32 cellular contexts compared by ENCODE assay signal in genomic region chr15:33801954-33802353, GRCh38.
DNase-seq lines count a peak whose midpoint lies in the region; ATAC-seq, FAIRE-seq and TF ChIP-seq lines count a peak whose summit lies in the region.
"Had no signal": no experiment of that assay in that cellular context is flagged by ENCODE, and none has a peak within 500 bp of the region (broad histone marks: within the 10 kb centered on the region; RNA-seq: fewer than 3 reads in every experiment).

No MANE protein-coding gene starts in this region.

- H3K36me3 ChIP-seq in OCI-LY7 (ENCODE audit: insufficient read depth, low read length) (no peaks in the 10 kb centered on the region), uterus (no peaks in the 10 kb centered on the region), gastroesophageal sphincter (peaks cover 0 to 29% of the 10 kb centered on the region in 2 donors)
- H3K36me3 ChIP-seq: adrenal gland, left ventricle myocardium inferior, MG63, neutrophil, upper lobe of left lung had no signal

- DNase-seq in A549 (ENCODE audit: low read depth in 1 of 2, low spot score in 1 of 2) = no peak
- DNase-seq in OCI-LY7 (ENCODE audit: low spot score) = peak; percentile 2
- peak; percentile 69 for DNase-seq in epidermal melanocyte (ENCODE audit: insufficient read length, low spot score)
- DNase-seq in osteocyte (ENCODE audit: extremely low spot score, unreplicated experiment) = no peak
- no peak for DNase-seq in uterus
- DNase-seq in DMS53 treated with DMSO at 0.1 percent for 48 hours (lab: John Stamatoyannopoulos, UW; ENCODE audit: unreplicated experiment) = no peak
- DNase-seq: activated CD4-positive, alpha-beta T cell treated with anti-CD3 and anti-CD28 coated beads, Interleukin-2, amount 50 U/mL, for 48 hours; activated CD4-positive, CD25-positive, alpha-beta regulatory T cell treated with anti-CD3 and anti-CD28 coated beads, Interleukin-2, amount 50 U/mL, for 72 hours; activated naive CD4-positive, alpha-beta T cell; activated T-cell treated with anti-CD3 and anti-CD28 coated beads, Interleukin-2, amount 50 U/mL, for 72 hours; adrenal gland; AML-193; CD4-positive, alpha-beta T cell; islet precursor cell; KBM-7; left ventricle myocardium inferior; MG63; NCI-H2029 treated with DMSO at 0.1 percent for 48 hours; NCI-H69; SHP77; substantia nigra; upper lobe of left lung had no signal

- 41% methylated on average over 2 of the region's 2 CpGs for WGBS in A549 (ENCODE audit: missing lambda C conversion rate)
- WGBS in gastroesophageal sphincter (ENCODE audit: low coverage in 1 of 2), 2 donors = 30 to 61% methylated on average over 2 of the region's 2 CpGs

- TF ChIP-seq EP300 in A549 (IDR thresholded peaks at IDR 0.05) (no peak), gastroesophageal sphincter (IDR thresholded peaks at IDR 0.05) (no peak)

- no peak overlapping the region for H3K4me2 ChIP-seq in A549
- no peak overlapping the region for H3K4me2 ChIP-seq in OCI-LY7 (ENCODE audit: low read length)
- H3K4me2 ChIP-seq: GM23338 had no signal

- no peaks in the 10 kb centered on the region for H3K9me3 Mint-ChIP-seq in osteocyte (ENCODE audit: unreplicated experiment)
- H3K9me3 Mint-ChIP-seq: brain; stimulated activated memory B cell treated with anti-CD40 and anti-IgM and Interleukin-4, amounts not matched to agents 10 μg/mL and 1 μg/mL and 100 μg/mL, for 72 hours had no signal

- peaks cover 6% of the 10 kb centered on the region; the same call in 1 of the 3 replicates for H3K9me3 ChIP-seq in A549
- H3K9me3 ChIP-seq in OCI-LY7 (ENCODE audit: low read length) = no peaks in the 10 kb centered on the region
- no peaks in the 10 kb centered on the region for H3K9me3 ChIP-seq in uterus
- no peaks in the 10 kb centered on the region for H3K9me3 ChIP-seq in gastroesophageal sphincter
- H3K9me3 ChIP-seq: adrenal gland, left ventricle myocardium inferior, MG63, neutrophil, upper lobe of left lung had no signal

- intact Hi-C loops in OCI-LY7 (cut with micrococcal nuclease; ENCODE audit: unreplicated experiment) (no loop called here), uterus (cut with DNase I; ENCODE audit: low total_unique reads) (no loop called here)

- POLR2A ChIA-PET in A549 (lab: Yijun Ruan, JAX) = no interaction called here
- POLR2A ChIA-PET in OCI-LY7 (lab: Charles Lee) = interaction anchor here (0.5 to 1.0 kb wide), 2 partner anchors 20 to 1376 kb away, joined by 3 to 4 read pairs; no protein-coding TSS in a partner anchor

- FAIRE-seq in A549 (lab: Jason Lieb, UNC) = peak; percentile 18
- FAIRE-seq: A204.1, D721Med, endothelial cell of umbilical vein had no signal

- BruUV-seq in OCI-LY7 (replicated peaks; lab: Mats Ljungman, UMichigan) = no TSS peak

- TF ChIP-seq POLR2A in A549 (IDR thresholded peaks at IDR 0.05; ENCODE audit: low read length) (no peak), uterus (IDR thresholded peaks at IDR 0.05) (no peak), gastroesophageal sphincter (IDR thresholded peaks at IDR 0.05) (no peak)

- H3K27me3 ChIP-seq in uterus (no peaks in the 10 kb centered on the region), gastroesophageal sphincter (no peaks in the 10 kb centered on the region)
- H3K27me3 ChIP-seq: adrenal gland, neutrophil, upper lobe of left lung had no signal

- no peaks in the 10 kb centered on the region for H3K36me3 Mint-ChIP-seq in osteocyte (ENCODE audit: unreplicated experiment)
- H3K36me3 Mint-ChIP-seq: brain; stimulated activated memory B cell treated with anti-CD40 and anti-IgM and Interleukin-4, amounts not matched to agents 10 μg/mL and 1 μg/mL and 100 μg/mL, for 72 hours had no signal

- H3K9me2 ChIP-seq in OCI-LY7 (ENCODE audit: insufficient read depth, low read length) = no peaks in the 10 kb centered on the region

- peak overlapping the region; percentile 21; the same call in 1 of the 2 replicates for H2AFZ ChIP-seq in OCI-LY7 (ENCODE audit: low read length)
- H2AFZ ChIP-seq: GM23338 had no signal

- no peak for TF ChIP-seq RAD21 in A549 (conservative IDR thresholded peaks at IDR 0.05 in 1 of 2, IDR thresholded peaks at IDR 0.05 in 1 of 2)

- no peak overlapping the region for H3K4me3 ChIP-seq in A549
- H3K4me3 ChIP-seq in OCI-LY7 (ENCODE audit: low read depth, low read length, poor library complexity, severe bottlenecking) = no peak overlapping the region
- H3K4me3 ChIP-seq in uterus = no peak overlapping the region
- no peak overlapping the region for H3K4me3 ChIP-seq in gastroesophageal sphincter
- H3K4me3 ChIP-seq: adrenal gland, GM23338, left ventricle myocardium inferior, MG63, upper lobe of left lung had no signal

- H3K79me2 ChIP-seq in OCI-LY7 (ENCODE audit: insufficient read depth, low read depth, low read length) = no peaks in the 10 kb centered on the region

- ATAC-seq in A549 (no peak), HG02759 (IDR thresholded peaks at IDR 0.05; ENCODE audit: unreplicated experiment) (no peak), gastroesophageal sphincter (no peak)
- ATAC-seq: activated T-cell treated with anti-CD3 and anti-CD28 coated beads, Interleukin-2, amount 50 U/mL, for 72 hours; GM23338; stimulated activated memory B cell treated with anti-CD40 and anti-IgM and Interleukin-4, amounts not matched to agents 10 μg/mL and 1 μg/mL and 100 μg/mL, for 72 hours had no signal

- no peaks in the 10 kb centered on the region for H3K4me1 ChIP-seq in A549
- no peaks in the 10 kb centered on the region for H3K4me1 ChIP-seq in OCI-LY7 (ENCODE audit: insufficient read depth, low read length, poor library complexity, severe bottlenecking)
- no peaks in the 10 kb centered on the region for H3K4me1 ChIP-seq in uterus
- H3K4me1 ChIP-seq in gastroesophageal sphincter = no peaks in the 10 kb centered on the region
- H3K4me1 ChIP-seq: adrenal gland, left ventricle myocardium inferior, upper lobe of left lung had no signal

- H4K20me1 ChIP-seq in OCI-LY7 (ENCODE audit: insufficient read depth, low read length) = no peaks in the 10 kb centered on the region

- H3K4me1 Mint-ChIP-seq in osteocyte (ENCODE audit: unreplicated experiment) = peaks cover 18% of the 10 kb centered on the region
- H3K4me1 Mint-ChIP-seq: stimulated activated memory B cell treated with anti-CD40 and anti-IgM and Interleukin-4, amounts not matched to agents 10 μg/mL and 1 μg/mL and 100 μg/mL, for 72 hours had no signal

- peaks cover 27% of the 10 kb centered on the region for H3K27me3 Mint-ChIP-seq in osteocyte (ENCODE audit: unreplicated experiment)
- H3K27me3 Mint-ChIP-seq: progenitor cell of endocrine pancreas; stimulated activated memory B cell treated with anti-CD40 and anti-IgM and Interleukin-4, amounts not matched to agents 10 μg/mL and 1 μg/mL and 100 μg/mL, for 72 hours had no signal

- TF ChIP-seq CTCF in A549 (IDR thresholded peaks at IDR 0.05) (no peak), OCI-LY7 (conservative IDR thresholded peaks at IDR 0.05; ENCODE audit: low read length) (no peak), osteocyte (IDR thresholded peaks at IDR 0.05) (no peak), uterus (IDR thresholded peaks at IDR 0.05) (no peak), gastroesophageal sphincter (IDR thresholded peaks at IDR 0.05) (no peak)

- CTCF ChIA-PET in A549 (lab: Yijun Ruan, JAX) = interaction anchor here (0.6 to 1.0 kb wide), 5 partner anchors 17 to 852 kb away, joined by 3 to 4 read pairs (median 3); no protein-coding TSS in a partner anchor
- CTCF ChIA-PET in OCI-LY7 (lab: Charles Lee; ENCODE audit: unreplicated experiment) = no interaction called here

- H3K4me3 Mint-ChIP-seq in osteocyte (ENCODE audit: unreplicated experiment) = no peak overlapping the region
- H3K4me3 Mint-ChIP-seq: activated T-cell treated with anti-CD3 and anti-CD28 coated beads, Interleukin-2, amount 50 U/mL, for 72 hours; brain; CD4-positive, alpha-beta T cell; GM23338; stimulated activated memory B cell treated with anti-CD40 and anti-IgM and Interleukin-4, amounts not matched to agents 10 μg/mL and 1 μg/mL and 100 μg/mL, for 72 hours had no signal

- H3K27ac ChIP-seq in A549 (no peak overlapping the region), OCI-LY7 (ENCODE audit: low read depth, low read length, poor library complexity, severe bottlenecking) (no peak overlapping the region), uterus (no peak overlapping the region), gastroesophageal sphincter (no peak overlapping the region)
- H3K27ac ChIP-seq: adrenal gland, left ventricle myocardium inferior, neutrophil, upper lobe of left lung had no signal

- peak overlapping the region; percentile 61 for H3K27ac Mint-ChIP-seq in osteocyte (ENCODE audit: unreplicated experiment)
- H3K27ac Mint-ChIP-seq: activated T-cell treated with anti-CD3 and anti-CD28 coated beads, Interleukin-2, amount 50 U/mL, for 72 hours; CD4-positive, alpha-beta T cell; GM23338; stimulated activated memory B cell treated with anti-CD40 and anti-IgM and Interleukin-4, amounts not matched to agents 10 μg/mL and 1 μg/mL and 100 μg/mL, for 72 hours had no signal

TF ChIP-seq in A549, 52 proteins besides CTCF, POLR2A, EP300 and RAD21:
- TF ChIP-seq MAFK (IDR thresholded peaks at IDR 0.05; ENCODE audit: partially characterized antibody) = peak; percentile 83
- TF ChIP-seq HOXB13 (CRISPR knock-in tag; IDR thresholded peaks at IDR 0.05; ENCODE audit: low read depth) = no peak

Comparison
In these comparisons a context has a peak if more than half of its experiments do, and no peak if none do; other contexts are left out.
1. DNase-seq: peak in OCI-LY7 (single experiment) and epidermal melanocyte (single experiment); none in A549 (0 of 2), osteocyte (single experiment), uterus (0 of 2) and DMS53 treated with DMSO at 0.1 percent for 48 hours (single experiment).